23 cellular contexts compared by ENCODE assay signal in genomic region chr3:16364323-16364722, GRCh38.
"Had no signal": no experiment of that assay in that cellular context is flagged by ENCODE, and none has a peak within 500 bp of the region (broad histone marks: within the 10 kb centered on the region; RNA-seq: fewer than 3 reads in every experiment).

No MANE protein-coding gene starts in this region.

- H3K9me3 ChIP-seq: body of pancreas had no signal

- ATAC-seq: activated CD4-positive, alpha-beta T cell treated with anti-CD3 and anti-CD28 coated beads for 36 hours; body of pancreas; PC-3 had no signal

- DNase-seq: activated CD4-positive, alpha-beta T cell treated with anti-CD3 and anti-CD28 coated beads for 36 hours; activated CD4-positive, alpha-beta T cell treated with anti-CD3 and anti-CD28 coated beads, Interleukin-2, amount 50 U/mL, for 1 hour; activated gamma-delta T cell treated with Interleukin-2 at 50 U/mL for 16 hours; activated naive CD4-positive, alpha-beta T cell treated with anti-CD3 and anti-CD28 coated beads, Interleukin-2, amount 10 ng/mL, durations not matched to agents 7 days and 5 days; activated naive CD8-positive, alpha-beta T cell treated with anti-CD3 and anti-CD28 coated beads, Interleukin-2, amount 10 ng/mL, durations not matched to agents 7 days and 5 days; activated T-cell treated with anti-CD3 and anti-CD28 coated beads for 4 hours; activated T-cell treated with anti-CD3 and anti-CD28 coated beads, Interleukin-2, amount 50 U/mL, for 72 hours; aorta; body of pancreas; central memory CD4-positive, alpha-beta T cell; IMR-90; KBM-7; NCI-H1048; NCI-H146; NCI-H187 treated with DMSO at 0.1 percent for 48 hours; NCI-H2081 treated with DMSO at 0.1 percent for 48 hours; NCI-H446; NCI-H524; PC-3; SHP77 treated with DMSO at 0.1 percent for 48 hours; T-helper 2 cell had no signal

- H3K27ac ChIP-seq: body of pancreas, VCaP had no signal

- H3K27me3 ChIP-seq: body of pancreas had no signal

- H3K4me3 ChIP-seq: body of pancreas had no signal

- H3K9me3 Mint-ChIP-seq: activated naive CD4-positive, alpha-beta T cell treated with anti-CD3 and anti-CD28 coated beads, Interleukin-2, amount 10 ng/mL, durations not matched to agents 7 days and 5 days; activated naive CD8-positive, alpha-beta T cell treated with anti-CD3 and anti-CD28 coated beads, Interleukin-2, amount 10 ng/mL, durations not matched to agents 7 days and 5 days; activated T-cell treated with anti-CD3 and anti-CD28 coated beads, Interleukin-2, amount 50 U/mL, for 72 hours; activated T-helper 2 cell treated with anti-CD3 and anti-CD28 coated beads, Interferon-gamma antibody, Interleukin-2, Interleukin-4, amounts not matched to agents 10 μg/mL and 5 μg/mL and 100 μg/mL, durations not matched to agents 14 hours and 24 hours and 36 hours had no signal

- H3K4me1 ChIP-seq: body of pancreas had no signal

- H3K27me3 Mint-ChIP-seq: activated CD4-positive, alpha-beta T cell treated with anti-CD3 and anti-CD28 coated beads for 36 hours; activated naive CD4-positive, alpha-beta T cell treated with anti-CD3 and anti-CD28 coated beads, Interleukin-2, amount 10 ng/mL, durations not matched to agents 7 days and 5 days; activated naive CD8-positive, alpha-beta T cell treated with anti-CD3 and anti-CD28 coated beads, Interleukin-2, amount 10 ng/mL, durations not matched to agents 7 days and 5 days had no signal

- H3K27ac Mint-ChIP-seq: activated CD4-positive, alpha-beta T cell treated with anti-CD3 and anti-CD28 coated beads for 36 hours; activated naive CD4-positive, alpha-beta T cell treated with anti-CD3 and anti-CD28 coated beads, Interleukin-2, amount 10 ng/mL, durations not matched to agents 7 days and 5 days; activated naive CD8-positive, alpha-beta T cell treated with anti-CD3 and anti-CD28 coated beads, Interleukin-2, amount 10 ng/mL, durations not matched to agents 7 days and 5 days; activated T-cell treated with anti-CD3 and anti-CD28 coated beads, Interleukin-2, amount 50 U/mL, for 72 hours; activated T-helper 2 cell treated with anti-CD3 and anti-CD28 coated beads, Interferon-gamma antibody, Interleukin-2, Interleukin-4, amounts not matched to agents 10 μg/mL and 5 μg/mL and 100 μg/mL, durations not matched to agents 14 hours and 24 hours and 36 hours had no signal

- H3K4me3 Mint-ChIP-seq: activated CD4-positive, alpha-beta T cell treated with anti-CD3 and anti-CD28 coated beads for 36 hours; activated naive CD4-positive, alpha-beta T cell treated with anti-CD3 and anti-CD28 coated beads, Interleukin-2, amount 10 ng/mL, durations not matched to agents 7 days and 5 days; activated naive CD8-positive, alpha-beta T cell treated with anti-CD3 and anti-CD28 coated beads, Interleukin-2, amount 10 ng/mL, durations not matched to agents 7 days and 5 days; activated T-cell treated with anti-CD3 and anti-CD28 coated beads, Interleukin-2, amount 50 U/mL, for 72 hours had no signal
